Comparison of ENCODE assay signal across 1 cellular context in genomic region chr7:111026301-111026700, GRCh38.
TF ChIP-seq lines count a peak whose summit lies in the region.

No MANE protein-coding gene starts in this region.

TF ChIP-seq in WTC11, 78 proteins besides CTCF, POLR2A, EP300 and RAD21 (continued from another document):
- TF ChIP-seq E2F1 (CRISPR knock-in tag; IDR thresholded peaks at IDR 0.05) (no peak), FOXP1 (CRISPR knock-in tag; IDR thresholded peaks at IDR 0.05; ENCODE audit: borderline replicate concordance) (no peak), ZSCAN18 (CRISPR knock-in tag; IDR thresholded peaks at IDR 0.05) (no peak)
TF ChIP-seq in WTC11: peak in this region for 0.
